In the genomic region with DNA sequence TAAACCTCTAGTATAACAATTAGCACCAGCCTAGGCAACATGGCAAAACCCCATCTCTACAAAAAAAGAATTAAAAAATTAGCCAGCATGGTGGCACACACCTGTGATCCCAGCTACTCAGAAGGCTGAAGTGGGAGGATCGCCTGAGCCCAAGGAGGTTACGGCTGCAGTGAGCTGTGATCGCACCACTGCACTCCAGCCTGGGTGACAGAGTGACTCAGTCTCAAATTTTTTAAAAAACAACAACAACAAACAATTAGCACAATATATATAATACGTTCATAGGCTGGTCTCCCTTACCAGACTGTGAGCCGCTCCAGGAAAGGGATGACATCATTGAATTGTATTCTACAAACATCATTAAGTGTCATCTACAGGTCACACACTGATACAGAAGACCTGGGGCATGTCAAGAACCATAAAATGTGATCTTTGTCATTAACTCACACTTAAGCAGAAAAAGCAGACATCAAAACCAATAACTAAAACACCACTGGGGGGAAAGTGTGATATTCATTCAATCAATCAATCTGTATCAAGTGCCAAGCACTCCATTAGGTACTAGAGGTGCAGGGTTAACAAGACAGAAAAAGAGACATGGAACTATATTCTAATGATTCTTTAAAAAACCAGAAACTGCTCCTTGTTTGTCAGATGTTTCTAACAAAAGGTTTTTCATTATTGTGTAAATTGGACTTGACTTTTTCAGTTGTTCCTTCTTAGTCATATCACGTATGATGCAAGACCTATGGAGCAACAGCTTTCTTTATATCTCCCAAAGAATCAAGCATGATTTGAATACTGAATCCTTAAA, we compare ENCODE assay signal across 1 cellular context.
TF ChIP-seq lines count a peak whose summit lies in the region.

No MANE protein-coding gene starts in this region.

TF ChIP-seq in HEK293, 187 proteins besides CTCF, POLR2A, EP300 and RAD21 (continued from another document and continues in another):
- TF ChIP-seq, protein P1, sequence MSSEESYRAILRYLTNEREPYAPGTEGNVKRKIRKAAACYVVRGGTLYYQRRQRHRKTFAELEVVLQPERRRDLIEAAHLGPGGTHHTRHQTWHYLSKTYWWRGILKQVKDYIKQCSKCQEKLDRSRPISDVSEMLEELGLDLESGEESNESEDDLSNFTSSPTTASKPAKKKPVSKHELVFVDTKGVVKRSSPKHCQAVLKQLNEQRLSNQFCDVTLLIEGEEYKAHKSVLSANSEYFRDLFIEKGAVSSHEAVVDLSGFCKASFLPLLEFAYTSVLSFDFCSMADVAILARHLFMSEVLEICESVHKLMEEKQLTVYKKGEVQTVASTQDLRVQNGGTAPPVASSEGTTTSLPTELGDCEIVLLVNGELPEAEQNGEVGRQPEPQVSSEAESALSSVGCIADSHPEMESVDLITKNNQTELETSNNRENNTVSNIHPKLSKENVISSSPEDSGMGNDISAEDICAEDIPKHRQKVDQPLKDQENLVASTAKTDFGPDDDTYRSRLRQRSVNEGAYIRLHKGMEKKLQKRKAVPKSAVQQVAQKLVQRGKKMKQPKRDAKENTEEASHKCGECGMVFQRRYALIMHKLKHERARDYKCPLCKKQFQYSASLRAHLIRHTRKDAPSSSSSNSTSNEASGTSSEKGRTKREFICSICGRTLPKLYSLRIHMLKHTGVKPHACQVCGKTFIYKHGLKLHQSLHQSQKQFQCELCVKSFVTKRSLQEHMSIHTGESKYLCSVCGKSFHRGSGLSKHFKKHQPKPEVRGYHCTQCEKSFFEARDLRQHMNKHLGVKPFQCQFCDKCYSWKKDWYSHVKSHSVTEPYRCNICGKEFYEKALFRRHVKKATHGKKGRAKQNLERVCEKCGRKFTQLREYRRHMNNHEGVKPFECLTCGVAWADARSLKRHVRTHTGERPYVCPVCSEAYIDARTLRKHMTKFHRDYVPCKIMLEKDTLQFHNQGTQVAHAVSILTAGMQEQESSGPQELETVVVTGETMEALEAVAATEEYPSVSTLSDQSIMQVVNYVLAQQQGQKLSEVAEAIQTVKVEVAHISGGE (tag by site-specific recombination; conservative IDR thresholded peaks at IDR 0.05; ENCODE audit: low read depth) = no peak
- TF ChIP-seq ZNF792 (tag by site-specific recombination; IDR thresholded peaks at IDR 0.05) = 0 out of 2 replicates have a peak, but pooled peaks have one; percentile 12
- TF ChIP-seq, protein P2, sequence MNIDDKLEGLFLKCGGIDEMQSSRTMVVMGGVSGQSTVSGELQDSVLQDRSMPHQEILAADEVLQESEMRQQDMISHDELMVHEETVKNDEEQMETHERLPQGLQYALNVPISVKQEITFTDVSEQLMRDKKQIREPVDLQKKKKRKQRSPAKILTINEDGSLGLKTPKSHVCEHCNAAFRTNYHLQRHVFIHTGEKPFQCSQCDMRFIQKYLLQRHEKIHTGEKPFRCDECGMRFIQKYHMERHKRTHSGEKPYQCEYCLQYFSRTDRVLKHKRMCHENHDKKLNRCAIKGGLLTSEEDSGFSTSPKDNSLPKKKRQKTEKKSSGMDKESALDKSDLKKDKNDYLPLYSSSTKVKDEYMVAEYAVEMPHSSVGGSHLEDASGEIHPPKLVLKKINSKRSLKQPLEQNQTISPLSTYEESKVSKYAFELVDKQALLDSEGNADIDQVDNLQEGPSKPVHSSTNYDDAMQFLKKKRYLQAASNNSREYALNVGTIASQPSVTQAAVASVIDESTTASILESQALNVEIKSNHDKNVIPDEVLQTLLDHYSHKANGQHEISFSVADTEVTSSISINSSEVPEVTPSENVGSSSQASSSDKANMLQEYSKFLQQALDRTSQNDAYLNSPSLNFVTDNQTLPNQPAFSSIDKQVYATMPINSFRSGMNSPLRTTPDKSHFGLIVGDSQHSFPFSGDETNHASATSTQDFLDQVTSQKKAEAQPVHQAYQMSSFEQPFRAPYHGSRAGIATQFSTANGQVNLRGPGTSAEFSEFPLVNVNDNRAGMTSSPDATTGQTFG (tag by site-specific recombination; IDR thresholded peaks at IDR 0.05; ENCODE audit: borderline replicate concordance) = no peak
- TF ChIP-seq ZBTB21 (tag by site-specific recombination; IDR thresholded peaks at IDR 0.05) = peak; percentile 76
- TF ChIP-seq ZNF664 (tag by site-specific recombination; IDR thresholded peaks at IDR 0.05) = no peak
- no peak for TF ChIP-seq ZBTB7A (tag by site-specific recombination; IDR thresholded peaks at IDR 0.05; ENCODE audit: low read depth)
- peak; percentile 90 for TF ChIP-seq PRDM1 (tag by site-specific recombination; IDR thresholded peaks at IDR 0.05)
- no peak for TF ChIP-seq ZNF112 (tag by site-specific recombination; IDR thresholded peaks at IDR 0.05)
- TF ChIP-seq, protein P3, sequence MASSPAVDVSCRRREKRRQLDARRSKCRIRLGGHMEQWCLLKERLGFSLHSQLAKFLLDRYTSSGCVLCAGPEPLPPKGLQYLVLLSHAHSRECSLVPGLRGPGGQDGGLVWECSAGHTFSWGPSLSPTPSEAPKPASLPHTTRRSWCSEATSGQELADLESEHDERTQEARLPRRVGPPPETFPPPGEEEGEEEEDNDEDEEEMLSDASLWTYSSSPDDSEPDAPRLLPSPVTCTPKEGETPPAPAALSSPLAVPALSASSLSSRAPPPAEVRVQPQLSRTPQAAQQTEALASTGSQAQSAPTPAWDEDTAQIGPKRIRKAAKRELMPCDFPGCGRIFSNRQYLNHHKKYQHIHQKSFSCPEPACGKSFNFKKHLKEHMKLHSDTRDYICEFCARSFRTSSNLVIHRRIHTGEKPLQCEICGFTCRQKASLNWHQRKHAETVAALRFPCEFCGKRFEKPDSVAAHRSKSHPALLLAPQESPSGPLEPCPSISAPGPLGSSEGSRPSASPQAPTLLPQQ (tag by site-specific recombination; IDR thresholded peaks at IDR 0.05) = peak; percentile 45; the same call in 1 of the 2 replicates
- TF ChIP-seq, protein P4, sequence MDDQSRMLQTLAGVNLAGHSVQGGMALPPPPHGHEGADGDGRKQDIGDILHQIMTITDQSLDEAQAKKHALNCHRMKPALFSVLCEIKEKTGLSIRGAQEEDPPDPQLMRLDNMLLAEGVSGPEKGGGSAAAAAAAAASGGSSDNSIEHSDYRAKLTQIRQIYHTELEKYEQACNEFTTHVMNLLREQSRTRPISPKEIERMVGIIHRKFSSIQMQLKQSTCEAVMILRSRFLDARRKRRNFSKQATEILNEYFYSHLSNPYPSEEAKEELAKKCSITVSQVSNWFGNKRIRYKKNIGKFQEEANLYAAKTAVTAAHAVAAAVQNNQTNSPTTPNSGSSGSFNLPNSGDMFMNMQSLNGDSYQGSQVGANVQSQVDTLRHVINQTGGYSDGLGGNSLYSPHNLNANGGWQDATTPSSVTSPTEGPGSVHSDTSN (CRISPR knock-in tag; IDR thresholded peaks at IDR 0.05) = no peak
- no peak for TF ChIP-seq ZNF521 (tag by site-specific recombination; IDR thresholded peaks at IDR 0.05)
- no peak for TF ChIP-seq ZSCAN30 (tag by site-specific recombination; IDR thresholded peaks at IDR 0.05)
- no peak for TF ChIP-seq GLI4 (tag by site-specific recombination; IDR thresholded peaks at IDR 0.05)
- TF ChIP-seq TRIM28 (IDR thresholded peaks at IDR 0.05; ENCODE audit: borderline replicate concordance, low read length) = peak; percentile 40; the same call in 1 of the 2 replicates
- TF ChIP-seq, protein P5, sequence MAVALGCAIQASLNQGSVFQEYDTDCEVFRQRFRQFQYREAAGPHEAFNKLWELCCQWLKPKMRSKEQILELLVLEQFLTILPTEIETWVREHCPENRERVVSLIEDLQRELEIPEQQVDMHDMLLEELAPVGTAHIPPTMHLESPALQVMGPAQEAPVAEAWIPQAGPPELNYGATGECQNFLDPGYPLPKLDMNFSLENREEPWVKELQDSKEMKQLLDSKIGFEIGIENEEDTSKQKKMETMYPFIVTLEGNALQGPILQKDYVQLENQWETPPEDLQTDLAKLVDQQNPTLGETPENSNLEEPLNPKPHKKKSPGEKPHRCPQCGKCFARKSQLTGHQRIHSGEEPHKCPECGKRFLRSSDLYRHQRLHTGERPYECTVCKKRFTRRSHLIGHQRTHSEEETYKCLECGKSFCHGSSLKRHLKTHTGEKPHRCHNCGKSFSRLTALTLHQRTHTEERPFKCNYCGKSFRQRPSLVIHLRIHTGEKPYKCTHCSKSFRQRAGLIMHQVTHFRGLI (tag by site-specific recombination; IDR thresholded peaks at IDR 0.05) = no peak
- no peak; the same call in none of the 2 replicates for TF ChIP-seq ZNF2 (tag by site-specific recombination; IDR thresholded peaks at IDR 0.05)
- TF ChIP-seq ZNF549 (tag by site-specific recombination; IDR thresholded peaks at IDR 0.05) = no peak
- TF ChIP-seq ZNF211 (tag by site-specific recombination; IDR thresholded peaks at IDR 0.05; ENCODE audit: low read depth) = no peak
- TF ChIP-seq ZNF555 (tag by site-specific recombination; conservative IDR thresholded peaks at IDR 0.05) = no peak
- TF ChIP-seq, protein P6, sequence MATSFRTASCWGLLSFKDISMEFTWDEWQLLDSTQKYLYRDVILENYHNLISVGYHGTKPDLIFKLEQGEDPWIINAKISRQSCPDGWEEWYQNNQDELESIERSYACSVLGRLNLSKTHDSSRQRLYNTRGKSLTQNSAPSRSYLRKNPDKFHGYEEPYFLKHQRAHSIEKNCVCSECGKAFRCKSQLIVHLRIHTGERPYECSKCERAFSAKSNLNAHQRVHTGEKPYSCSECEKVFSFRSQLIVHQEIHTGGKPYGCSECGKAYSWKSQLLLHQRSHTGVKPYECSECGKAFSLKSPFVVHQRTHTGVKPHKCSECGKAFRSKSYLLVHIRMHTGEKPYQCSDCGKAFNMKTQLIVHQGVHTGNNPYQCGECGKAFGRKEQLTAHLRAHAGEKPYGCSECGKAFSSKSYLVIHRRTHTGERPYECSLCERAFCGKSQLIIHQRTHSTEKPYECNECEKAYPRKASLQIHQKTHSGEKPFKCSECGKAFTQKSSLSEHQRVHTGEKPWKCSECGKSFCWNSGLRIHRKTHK (tag by site-specific recombination; IDR thresholded peaks at IDR 0.05) = no peak
- TF ChIP-seq, protein P7, sequence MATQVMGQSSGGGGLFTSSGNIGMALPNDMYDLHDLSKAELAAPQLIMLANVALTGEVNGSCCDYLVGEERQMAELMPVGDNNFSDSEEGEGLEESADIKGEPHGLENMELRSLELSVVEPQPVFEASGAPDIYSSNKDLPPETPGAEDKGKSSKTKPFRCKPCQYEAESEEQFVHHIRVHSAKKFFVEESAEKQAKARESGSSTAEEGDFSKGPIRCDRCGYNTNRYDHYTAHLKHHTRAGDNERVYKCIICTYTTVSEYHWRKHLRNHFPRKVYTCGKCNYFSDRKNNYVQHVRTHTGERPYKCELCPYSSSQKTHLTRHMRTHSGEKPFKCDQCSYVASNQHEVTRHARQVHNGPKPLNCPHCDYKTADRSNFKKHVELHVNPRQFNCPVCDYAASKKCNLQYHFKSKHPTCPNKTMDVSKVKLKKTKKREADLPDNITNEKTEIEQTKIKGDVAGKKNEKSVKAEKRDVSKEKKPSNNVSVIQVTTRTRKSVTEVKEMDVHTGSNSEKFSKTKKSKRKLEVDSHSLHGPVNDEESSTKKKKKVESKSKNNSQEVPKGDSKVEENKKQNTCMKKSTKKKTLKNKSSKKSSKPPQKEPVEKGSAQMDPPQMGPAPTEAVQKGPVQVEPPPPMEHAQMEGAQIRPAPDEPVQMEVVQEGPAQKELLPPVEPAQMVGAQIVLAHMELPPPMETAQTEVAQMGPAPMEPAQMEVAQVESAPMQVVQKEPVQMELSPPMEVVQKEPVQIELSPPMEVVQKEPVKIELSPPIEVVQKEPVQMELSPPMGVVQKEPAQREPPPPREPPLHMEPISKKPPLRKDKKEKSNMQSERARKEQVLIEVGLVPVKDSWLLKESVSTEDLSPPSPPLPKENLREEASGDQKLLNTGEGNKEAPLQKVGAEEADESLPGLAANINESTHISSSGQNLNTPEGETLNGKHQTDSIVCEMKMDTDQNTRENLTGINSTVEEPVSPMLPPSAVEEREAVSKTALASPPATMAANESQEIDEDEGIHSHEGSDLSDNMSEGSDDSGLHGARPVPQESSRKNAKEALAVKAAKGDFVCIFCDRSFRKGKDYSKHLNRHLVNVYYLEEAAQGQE (tag by site-specific recombination; IDR thresholded peaks at IDR 0.05) = no peak
- peak; percentile 69; the same call in 1 of the 2 replicates for TF ChIP-seq HOXD13 (CRISPR knock-in tag; IDR thresholded peaks at IDR 0.05; ENCODE audit: borderline replicate concordance)
- peak; percentile 84; the same call in 1 of the 2 replicates for TF ChIP-seq ZNF184 (tag by site-specific recombination; IDR thresholded peaks at IDR 0.05)
- no peak for TF ChIP-seq ZNF433 (tag by site-specific recombination; IDR thresholded peaks at IDR 0.05; ENCODE audit: low read depth)
- TF ChIP-seq, protein P8, sequence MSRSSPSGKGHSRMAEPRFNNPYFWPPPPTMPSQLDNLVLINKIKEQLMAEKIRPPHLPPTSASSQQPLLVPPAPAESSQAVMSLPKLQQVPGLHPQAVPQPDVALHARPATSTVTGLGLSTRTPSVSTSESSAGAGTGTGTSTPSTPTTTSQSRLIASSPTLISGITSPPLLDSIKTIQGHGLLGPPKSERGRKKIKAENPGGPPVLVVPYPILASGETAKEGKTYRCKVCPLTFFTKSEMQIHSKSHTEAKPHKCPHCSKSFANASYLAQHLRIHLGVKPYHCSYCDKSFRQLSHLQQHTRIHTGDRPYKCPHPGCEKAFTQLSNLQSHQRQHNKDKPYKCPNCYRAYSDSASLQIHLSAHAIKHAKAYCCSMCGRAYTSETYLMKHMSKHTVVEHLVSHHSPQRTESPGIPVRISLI (tag by site-specific recombination; IDR thresholded peaks at IDR 0.05) = peak; percentile 96
- no peak for TF ChIP-seq BCL11B (tag by site-specific recombination; IDR thresholded peaks at IDR 0.05; ENCODE audit: low read depth)
